Comparison of ENCODE assay signal across 8 cellular contexts in the genomic region with DNA sequence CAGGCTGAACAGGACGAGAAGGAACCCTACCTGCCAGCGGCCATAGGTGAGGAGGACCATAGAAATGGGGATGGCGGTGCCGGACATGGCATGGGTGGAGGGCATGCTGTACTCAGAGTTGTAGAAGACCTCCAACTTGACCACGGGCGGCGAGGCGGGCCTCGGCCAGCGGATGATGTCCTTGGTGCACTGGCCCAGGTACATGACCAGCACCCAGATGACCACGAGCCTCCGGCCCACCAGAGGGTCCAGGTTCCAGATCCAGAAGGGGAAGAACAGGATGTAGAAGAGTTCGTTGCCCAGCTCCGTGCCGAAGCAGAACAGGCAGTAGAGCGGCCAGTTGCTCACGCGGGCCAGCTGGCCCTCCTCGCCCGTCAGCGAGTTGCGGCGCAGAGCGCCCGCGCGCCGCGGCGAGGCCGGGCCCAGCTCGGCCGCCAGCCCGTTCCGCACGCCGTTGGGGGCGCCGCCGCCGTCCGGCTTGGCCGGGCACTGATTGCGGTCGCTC. TPM values are rescaled to one million over a fixed set of nuclear protein-coding genes. Genes with fewer than 3 reads are reported as not detected.
A peak's percentile ranks its signal among the peaks of the same experiment; 100 is the strongest.
DNase-seq lines count a peak whose midpoint lies in the region; ATAC-seq, FAIRE-seq and TF ChIP-seq lines count a peak whose summit lies in the region.

No MANE protein-coding gene starts in this region.

- H3K27me3 ChIP-seq in SK-N-SH (ENCODE audit: insufficient read depth) (no peaks in the 10 kb centered on the region), HepG2 (ENCODE audit: control insufficient read depth in 1 of 2, insufficient read depth in 2 of 2, low read length in 2 of 2) (no peaks in the 10 kb centered on the region)

- H4K20me1 ChIP-seq in SK-N-SH (ENCODE audit: insufficient read depth), result 0 out of 2 replicates have a peak, but pooled peaks cover 7% of the 10 kb centered on the region
- peaks cover 13% of the 10 kb centered on the region for H4K20me1 ChIP-seq in HepG2 (ENCODE audit: insufficient read depth, low read length)

- no peaks in the 10 kb centered on the region for H3K9me2 ChIP-seq in SK-N-SH

- peaks cover 6% of the 10 kb centered on the region for H3F3A ChIP-seq in SK-N-SH (replicated peaks; ENCODE audit: insufficient read depth)

- peak; percentile 27 for ATAC-seq in GM19372 (IDR thresholded peaks at IDR 0.05; ENCODE audit: low read depth, unreplicated experiment)
- peak; percentile 16 for ATAC-seq in HG03378 (IDR thresholded peaks at IDR 0.05; ENCODE audit: unreplicated experiment)
- peak; percentile 85 for ATAC-seq in HepG2

- TF ChIP-seq RAD21 in SK-N-SH (IDR thresholded peaks at IDR 0.05; ENCODE audit: low read length) (no peak), HepG2 (CRISPR knock-in tag; IDR thresholded peaks at IDR 0.05) (0 out of 2 replicates have a peak, but pooled peaks have one; percentile 37)

- intact Hi-C loops in dendritic cell treated with granulocyte-macrophage colony-stimulating factor and Interleukin-4, amounts not matched to agents 40 ng/mL and 50 ng/mL, for 4 days (cut with micrococcal nuclease), result loop anchor here (2.0 to 10.0 kb wide), 2 partner anchors 84 to 262 kb away; no protein-coding TSS in a partner anchor
- intact Hi-C loops in HepG2 (cut with micrococcal nuclease; ENCODE audit: unreplicated experiment), result loop anchor here (5.0 kb wide), 4 partner anchors 35 to 340 kb away; a partner anchor contains a TSS

- 0% methylated on average over 11 of the region's 45 CpGs for WGBS in SK-N-SH (ENCODE audit: low lambda C conversion rate)
- WGBS in HepG2 (ENCODE audit: low lambda C conversion rate), result 5% methylated on average over 8 of the region's 45 CpGs

- peak overlapping the region; percentile 87 for H3K27ac Mint-ChIP-seq in dendritic cell treated with granulocyte-macrophage colony-stimulating factor and Interleukin-4, amounts not matched to agents 40 ng/mL and 50 ng/mL, for 4 days

- peaks cover 0 to 7% of the 10 kb centered on the region in 2 experiments; a peak in 3 of 4 replicates for H3K4me1 ChIP-seq in SK-N-SH (ENCODE audit: control insufficient read depth in 1 of 2, insufficient read depth in 2 of 2, low read depth in 1 of 2, low read length in 1 of 2)
- peaks cover 43% of the 10 kb centered on the region for H3K4me1 ChIP-seq in HepG2 (ENCODE audit: insufficient read depth, low read length)

- H3K4me1 Mint-ChIP-seq in dendritic cell treated with granulocyte-macrophage colony-stimulating factor and Interleukin-4, amounts not matched to agents 40 ng/mL and 50 ng/mL, for 4 days (ENCODE audit: low read depth), result peaks cover 36% of the 10 kb centered on the region

- FAIRE-seq in D721Med (lab: Jason Lieb, UNC) (no peak), HepG2 (lab: Jason Lieb, UNC) (no peak)

- in situ Hi-C loops in HepG2 (cut with HindIII; ENCODE audit: extremely low pct_ligation_motif_present, low pct_unique_long_range_greater_than_20kb), result no loop called here

- POLR2A ChIA-PET in SK-N-SH (lab: Yijun Ruan, JAX), result interaction anchor here (1.2 to 1.7 kb wide), 2 partner anchors 85 to 185 kb away, joined by 3 to 4 read pairs; a partner anchor contains a TSS
- POLR2A ChIA-PET in HepG2 (lab: Yijun Ruan, JAX), result interaction anchor here (0.6 to 0.9 kb wide), 2 partner anchors 19 to 85 kb away, joined by 3 to 4 read pairs; a partner anchor contains a TSS

- H3K27me3 Mint-ChIP-seq in dendritic cell treated with granulocyte-macrophage colony-stimulating factor and Interleukin-4, amounts not matched to agents 40 ng/mL and 50 ng/mL, for 4 days, result peaks cover 28% of the 10 kb centered on the region

- no peaks in the 10 kb centered on the region for H3K9me3 ChIP-seq in SK-N-SH
- no peaks in the 10 kb centered on the region for H3K9me3 ChIP-seq in HepG2 (ENCODE audit: low read length)

- H3K4me2 ChIP-seq in SK-N-SH (peak overlapping the region; percentile 88), HepG2 (ENCODE audit: low read depth, low read length) (peak overlapping the region; percentile 83)

- CTCF ChIA-PET in SK-N-SH (lab: Yijun Ruan, JAX) (interaction anchor here (1.0 to 1.3 kb wide), 2 partner anchors 17 to 20 kb away, joined by 3 to 4 read pairs; no protein-coding TSS in a partner anchor), HepG2 (lab: Yijun Ruan, JAX; ENCODE audit: low intra/inter-chr PET ratio, low total read pairs) (interaction anchor here (0.5 to 2.1 kb wide), 2 partner anchors 21 to 43 kb away, joined by 4 to 9 read pairs; no protein-coding TSS in a partner anchor)

- H3K79me2 ChIP-seq in SK-N-SH (ENCODE audit: insufficient read depth), result peaks cover 42% of the 10 kb centered on the region
- H3K79me2 ChIP-seq in HepG2 (ENCODE audit: insufficient read depth, low read length), result peaks cover 27% of the 10 kb centered on the region

- H3K4me3 ChIP-seq in SK-N-SH (ENCODE audit: low read depth in 2 of 2, low read length in 1 of 2), result peak overlapping the region; percentile 72 to 82
- H3K4me3 ChIP-seq in HepG2 (replicated peaks in 1 of 3; ENCODE audit: insufficient read depth in 1 of 3, low read depth in 2 of 3, low read length in 3 of 3), result peak overlapping the region; percentile 70 to 92 (median 90)

- H3K36me3 Mint-ChIP-seq in dendritic cell treated with granulocyte-macrophage colony-stimulating factor and Interleukin-4, amounts not matched to agents 40 ng/mL and 50 ng/mL, for 4 days (ENCODE audit: low read depth), result peaks cover 15% of the 10 kb centered on the region

- peak overlapping the region; percentile 48 to 61; a peak in 2 of 4 replicates for H3K27ac ChIP-seq in SK-N-SH (ENCODE audit: low read depth in 2 of 2, low read length in 1 of 2)
- H3K27ac ChIP-seq in HepG2 (ENCODE audit: extremely low read length, insufficient read depth, low read length), result peak overlapping the region; percentile 60

- no peaks in the 10 kb centered on the region for H3K36me3 ChIP-seq in SK-N-SH (replicated peaks in 1 of 2; ENCODE audit: control insufficient read depth in 1 of 2, insufficient read depth in 2 of 2, low read length in 1 of 2)
- H3K36me3 ChIP-seq in HepG2 (replicated peaks in 1 of 2; ENCODE audit: control insufficient read depth in 1 of 2, insufficient read depth in 2 of 2, low read length in 2 of 2), result no peaks in the 10 kb centered on the region

- no TSS peak for BruUV-seq in HepG2 (replicated peaks; lab: Mats Ljungman, UMichigan)

- peak overlapping the region; percentile 81 for H3K9ac ChIP-seq in SK-N-SH
- peak overlapping the region; percentile 87 for H3K9ac ChIP-seq in HepG2 (ENCODE audit: insufficient read depth, low read depth, low read length)

- H3K4me3 Mint-ChIP-seq in dendritic cell treated with granulocyte-macrophage colony-stimulating factor and Interleukin-4, amounts not matched to agents 40 ng/mL and 50 ng/mL, for 4 days, result peak overlapping the region; percentile 91

- DNase-seq in D721Med (ENCODE audit: insufficient read length, low spot score) (peak; percentile 28), SK-N-SH (peak; percentile 82), HepG2 (ENCODE audit: low spot score) (no peak), NCI-H187 treated with DMSO at 0.1 percent for 48 hours (lab: John Stamatoyannopoulos, UW) (no peak)
- peak; percentile 43 for DNase-seq in stimulated activated CD8-positive, alpha-beta memory T cell treated with anti-CD3 and anti-CD28 coated beads, Interleukin-4, amount 100 ng/mL, for 48 hours

- no peaks in the 10 kb centered on the region for H3K9me3 Mint-ChIP-seq in dendritic cell treated with granulocyte-macrophage colony-stimulating factor and Interleukin-4, amounts not matched to agents 40 ng/mL and 50 ng/mL, for 4 days

- no peak for TF ChIP-seq POLR2A in HepG2 (IDR thresholded peaks at IDR 0.05; ENCODE audit: insufficient read depth in 1 of 2, low read depth in 2 of 2, low read length in 2 of 2)

- peak overlapping the region; percentile 53; the same call in 1 of the 2 replicates for H2AFZ ChIP-seq in SK-N-SH (ENCODE audit: low read depth)
- no peak overlapping the region for H2AFZ ChIP-seq in HepG2 (ENCODE audit: low read length)

- TF ChIP-seq EP300 in SK-N-SH (IDR thresholded peaks at IDR 0.05; ENCODE audit: borderline replicate concordance in 1 of 2, low read depth in 1 of 2, low read length in 1 of 2) (no peak), HepG2 (IDR thresholded peaks at IDR 0.05; ENCODE audit: low read depth in 2 of 2, low read length in 2 of 2) (no peak), HepG2 (CRISPR knock-in tag; IDR thresholded peaks at IDR 0.05; ENCODE audit: borderline replicate concordance) (no peak)

- TF ChIP-seq CTCF in D721Med (IDR thresholded peaks at IDR 0.05; ENCODE audit: insufficient read depth, missing control alignments) (no peak), SK-N-SH (IDR thresholded peaks at IDR 0.05) (no peak), HepG2 (CRISPR knock-in tag; IDR thresholded peaks at IDR 0.05) (no peak)

TF ChIP-seq in SK-N-SH, 30 proteins besides CTCF, POLR2A, EP300 and RAD21 (continues in another document):
- TF ChIP-seq MXI1 (IDR thresholded peaks at IDR 0.05; ENCODE audit: low read depth, low read length), result peak; percentile 52; the same call in 1 of the 2 replicates

TF ChIP-seq in HepG2, 621 proteins besides CTCF, POLR2A, EP300 and RAD21 (continues in another document):
- TF ChIP-seq RBFOX2 (IDR thresholded peaks at IDR 0.05; ENCODE audit: low read depth, low read length), result no peak

RNA-seq across cellular contexts. Expression of a gene that starts 0.6 kb away (rescaled TPM):
- polyA plus RNA-seq in SK-N-SH (2012; rRNA removed) (8.1 and 8.4 TPM in 2 replicates), HepG2 (2011; rRNA removed) (6.6 and 6.8 TPM in 2 replicates)
- polyA plus RNA-seq in SK-N-SH (2012; cell fraction: cytosol; rRNA removed), result 11.6 and 12.3 TPM in 2 replicates
- polyA plus RNA-seq in SK-N-SH (2012; cell fraction: nucleus; rRNA removed), result 3.3 and 6.0 TPM in 2 replicates
- total RNA-seq in HepG2 (2016; rRNA removed; fragmentation: Illumina TruSeq; extraction: Trizol), result 4.8 and 6.4 TPM in 2 replicates
- 0.61 and 0.79 TPM in 2 replicates for total RNA-seq in HepG2 (2016; cell fraction: cytosol; rRNA removed; fragmentation: Illumina TruSeq; extraction: Trizol; ENCODE audit: low read depth)
- total RNA-seq in HepG2 (2016; cell fraction: insoluble cytoplasmic fraction; rRNA removed; fragmentation: Illumina TruSeq; extraction: Trizol), result 3.9 and 7.0 TPM in 2 replicates
- total RNA-seq in HepG2 (2016; cell fraction: membrane; rRNA removed; fragmentation: Illumina TruSeq; extraction: Trizol), result 1.8 and 2.5 TPM in 2 replicates
- total RNA-seq in HepG2 (2016; cell fraction: nucleus; rRNA removed; fragmentation: Illumina TruSeq; extraction: Trizol), result 8.8 and 9.5 TPM in 2 replicates
- polyA plus RNA-seq in HepG2 (2011; cell fraction: cytosol; rRNA removed), result 3.8 and 5.9 TPM in 2 replicates
- polyA plus RNA-seq in HepG2 (2011; cell fraction: nucleus; rRNA removed), result 2.6 and 3.1 TPM in 2 replicates
- 8.6 and 12.1 TPM in 2 replicates for polyA plus RNA-seq in HepG2 (2012)
- 0.44 and 0.58 TPM in 2 replicates for polyA plus RNA-seq in HepG2 (2016; cell fraction: cytosol; fragmentation: Illumina TruSeq; extraction: Trizol; ENCODE audit: low read depth)
- 5.9 and 6.6 TPM in 2 replicates for polyA plus RNA-seq in HepG2 (2016; cell fraction: insoluble cytoplasmic fraction; fragmentation: Illumina TruSeq; extraction: Trizol; ENCODE audit: low read depth)
- polyA plus RNA-seq in HepG2 (2016; cell fraction: membrane; fragmentation: Illumina TruSeq; extraction: Trizol; ENCODE audit: low read depth), result 1.8 and 2.2 TPM in 2 replicates
- 13.3 and 14.2 TPM in 2 replicates for polyA plus RNA-seq in HepG2 (2016; cell fraction: nucleus; fragmentation: Illumina TruSeq; extraction: Trizol; ENCODE audit: insufficient read depth, low read depth)
- polyA minus RNA-seq in HepG2 (2011; rRNA and poly(A)+ RNA removed; ENCODE audit: low replicate concordance), result 7.8 and 12.9 TPM in 2 replicates
- 5.9 and 6.9 TPM in 2 replicates for polyA minus RNA-seq in HepG2 (2011; cell fraction: cytosol; rRNA and poly(A)+ RNA removed)
- 8.0 and 8.9 TPM in 2 replicates for polyA minus RNA-seq in HepG2 (2011; cell fraction: nucleus; rRNA and poly(A)+ RNA removed)

Comparison
In these comparisons a context has a peak if more than half of its experiments do, and no peak if none do; other contexts are left out.
1. DNase-seq: peak in D721Med (single experiment), SK-N-SH (single experiment) and stimulated activated CD8-positive, alpha-beta memory T cell treated with anti-CD3 and anti-CD28 coated beads, Interleukin-4, amount 100 ng/mL, for 48 hours (single experiment); none in HepG2 (single experiment) and NCI-H187 treated with DMSO at 0.1 percent for 48 hours (single experiment).
2. ATAC-seq: peak in every context shown above with its lines; median percentile 85 in HepG2; 27 in GM19372; 16 in HG03378.